1 cellular context compared by ENCODE assay signal in the genomic region with DNA sequence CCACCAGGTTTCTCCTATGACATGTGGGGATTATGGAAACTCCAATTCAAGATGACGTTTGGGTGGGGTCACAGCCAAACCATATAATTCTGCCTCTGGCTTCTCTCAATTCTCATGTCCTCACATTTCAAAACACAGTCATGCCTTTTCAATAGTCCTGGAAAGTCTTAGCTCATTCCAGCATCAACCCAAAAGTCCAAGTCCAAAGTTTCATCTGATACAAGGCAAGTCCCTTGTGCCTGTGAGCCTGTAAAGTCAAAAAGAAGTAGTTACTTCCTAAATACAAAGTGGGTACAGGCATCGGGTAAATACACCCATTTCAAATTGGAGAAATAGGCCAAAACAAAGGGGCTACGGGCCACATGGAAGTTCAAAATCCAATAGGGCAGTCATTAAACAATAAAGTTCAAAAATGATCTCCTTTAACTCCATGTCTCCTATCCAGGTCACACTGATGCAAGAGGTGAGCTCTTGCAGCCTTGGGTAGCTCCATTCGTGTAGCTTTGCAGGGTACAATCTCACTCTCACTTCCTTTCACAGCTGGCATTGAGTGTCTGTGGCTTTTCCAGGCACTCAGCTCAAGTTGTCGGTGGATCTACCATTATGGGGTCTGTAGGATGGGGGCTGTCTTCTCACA.
TF ChIP-seq lines count a peak whose summit lies in the region.

No MANE protein-coding gene starts in this region.

TF ChIP-seq in H1, 55 proteins besides CTCF, POLR2A, EP300 and RAD21:
- TF ChIP-seq BACH1 (IDR thresholded peaks at IDR 0.05; ENCODE audit: low read length): no peak
